ENCODE assay signal across 1 cellular context in genomic region chr6:108782231-108783041, GRCh38.
TF ChIP-seq lines count a peak whose summit lies in the region.

No MANE protein-coding gene starts in this region.

TF ChIP-seq in HEK293, 187 proteins besides CTCF, POLR2A, EP300 and RAD21 (continued from another document and continues in another):
- TF ChIP-seq, protein P1, sequence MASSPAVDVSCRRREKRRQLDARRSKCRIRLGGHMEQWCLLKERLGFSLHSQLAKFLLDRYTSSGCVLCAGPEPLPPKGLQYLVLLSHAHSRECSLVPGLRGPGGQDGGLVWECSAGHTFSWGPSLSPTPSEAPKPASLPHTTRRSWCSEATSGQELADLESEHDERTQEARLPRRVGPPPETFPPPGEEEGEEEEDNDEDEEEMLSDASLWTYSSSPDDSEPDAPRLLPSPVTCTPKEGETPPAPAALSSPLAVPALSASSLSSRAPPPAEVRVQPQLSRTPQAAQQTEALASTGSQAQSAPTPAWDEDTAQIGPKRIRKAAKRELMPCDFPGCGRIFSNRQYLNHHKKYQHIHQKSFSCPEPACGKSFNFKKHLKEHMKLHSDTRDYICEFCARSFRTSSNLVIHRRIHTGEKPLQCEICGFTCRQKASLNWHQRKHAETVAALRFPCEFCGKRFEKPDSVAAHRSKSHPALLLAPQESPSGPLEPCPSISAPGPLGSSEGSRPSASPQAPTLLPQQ (tag by site-specific recombination; IDR thresholded peaks at IDR 0.05) = peak; percentile 76
- peak; percentile 33; the same call in 1 of the 2 replicates for TF ChIP-seq PRDM10 (tag by site-specific recombination; IDR thresholded peaks at IDR 0.05)
- peak; percentile 61 for TF ChIP-seq ZNF335 (tag by site-specific recombination; conservative IDR thresholded peaks at IDR 0.05)
- TF ChIP-seq ZBTB48 (tag by site-specific recombination; IDR thresholded peaks at IDR 0.05) = peak; percentile 50; the same call in 1 of the 2 replicates
- TF ChIP-seq ZNF449 (tag by site-specific recombination; IDR thresholded peaks at IDR 0.05) = peak; percentile 10; the same call in 1 of the 2 replicates
- no peak for TF ChIP-seq KLF16 (tag by site-specific recombination; IDR thresholded peaks at IDR 0.05)
- TF ChIP-seq ZNF830 (tag by site-specific recombination; IDR thresholded peaks at IDR 0.05; ENCODE audit: low read depth) = no peak
- peak; percentile 87 for TF ChIP-seq ZEB2 (tag by site-specific recombination; IDR thresholded peaks at IDR 0.05)
- peak; percentile 60 for TF ChIP-seq ZNF366 (tag by site-specific recombination; conservative IDR thresholded peaks at IDR 0.05)
- TF ChIP-seq YY1 (tag by site-specific recombination; IDR thresholded peaks at IDR 0.05) = no peak
- TF ChIP-seq ZNF266 (tag by site-specific recombination; IDR thresholded peaks at IDR 0.05; ENCODE audit: low read depth) = no peak
- peak; percentile 49; the same call in 1 of the 2 replicates for TF ChIP-seq ZNF629 (tag by site-specific recombination; IDR thresholded peaks at IDR 0.05)
- TF ChIP-seq ZNF660 (tag by site-specific recombination; IDR thresholded peaks at IDR 0.05) = peak; percentile 97
- no peak for TF ChIP-seq KLF7 (tag by site-specific recombination; IDR thresholded peaks at IDR 0.05; ENCODE audit: borderline replicate concordance)
- TF ChIP-seq HOXA7 (CRISPR knock-in tag; IDR thresholded peaks at IDR 0.05; ENCODE audit: borderline replicate concordance) = no peak
- TF ChIP-seq ZBTB20 (tag by site-specific recombination; IDR thresholded peaks at IDR 0.05) = 0 out of 2 replicates have a peak, but pooled peaks have one; percentile 8
- no peak for TF ChIP-seq ZIC2 (tag by site-specific recombination; IDR thresholded peaks at IDR 0.05)
- 0 out of 2 replicates have a peak, but pooled peaks have one; percentile 35 for TF ChIP-seq ZNF501 (tag by site-specific recombination; IDR thresholded peaks at IDR 0.05)
- TF ChIP-seq IKZF3 (tag by site-specific recombination; IDR thresholded peaks at IDR 0.05) = 0 out of 2 replicates have a peak, but pooled peaks have one; percentile 28
- peak; percentile 88 for TF ChIP-seq ZNF398 (tag by site-specific recombination; IDR thresholded peaks at IDR 0.05)
- TF ChIP-seq, protein P2, sequence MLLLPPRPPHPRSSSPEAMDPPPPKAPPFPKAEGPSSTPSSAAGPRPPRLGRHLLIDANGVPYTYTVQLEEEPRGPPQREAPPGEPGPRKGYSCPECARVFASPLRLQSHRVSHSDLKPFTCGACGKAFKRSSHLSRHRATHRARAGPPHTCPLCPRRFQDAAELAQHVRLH (tag by site-specific recombination; IDR thresholded peaks at IDR 0.05) = no peak; the same call in 1 of the 2 replicates
- peak; percentile 76; the same call in 1 of the 2 replicates for TF ChIP-seq ZSCAN30 (tag by site-specific recombination; IDR thresholded peaks at IDR 0.05)
- TF ChIP-seq, protein P3, sequence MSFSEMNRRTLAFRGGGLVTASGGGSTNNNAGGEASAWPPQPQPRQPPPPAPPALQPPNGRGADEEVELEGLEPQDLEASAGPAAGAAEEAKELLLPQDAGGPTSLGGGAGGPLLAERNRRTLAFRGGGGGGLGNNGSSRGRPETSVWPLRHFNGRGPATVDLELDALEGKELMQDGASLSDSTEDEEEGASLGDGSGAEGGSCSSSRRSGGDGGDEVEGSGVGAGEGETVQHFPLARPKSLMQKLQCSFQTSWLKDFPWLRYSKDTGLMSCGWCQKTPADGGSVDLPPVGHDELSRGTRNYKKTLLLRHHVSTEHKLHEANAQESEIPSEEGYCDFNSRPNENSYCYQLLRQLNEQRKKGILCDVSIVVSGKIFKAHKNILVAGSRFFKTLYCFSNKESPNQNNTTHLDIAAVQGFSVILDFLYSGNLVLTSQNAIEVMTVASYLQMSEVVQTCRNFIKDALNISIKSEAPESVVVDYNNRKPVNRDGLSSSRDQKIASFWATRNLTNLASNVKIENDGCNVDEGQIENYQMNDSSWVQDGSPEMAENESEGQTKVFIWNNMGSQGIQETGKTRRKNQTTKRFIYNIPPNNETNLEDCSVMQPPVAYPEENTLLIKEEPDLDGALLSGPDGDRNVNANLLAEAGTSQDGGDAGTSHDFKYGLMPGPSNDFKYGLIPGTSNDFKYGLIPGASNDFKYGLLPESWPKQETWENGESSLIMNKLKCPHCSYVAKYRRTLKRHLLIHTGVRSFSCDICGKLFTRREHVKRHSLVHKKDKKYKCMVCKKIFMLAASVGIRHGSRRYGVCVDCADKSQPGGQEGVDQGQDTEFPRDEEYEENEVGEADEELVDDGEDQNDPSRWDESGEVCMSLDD (tag by site-specific recombination; IDR thresholded peaks at IDR 0.05) = no peak
- no peak for TF ChIP-seq PRDM4 (tag by site-specific recombination; IDR thresholded peaks at IDR 0.05)
- peak; percentile 45; the same call in 1 of the 2 replicates for TF ChIP-seq ZNF394 (tag by site-specific recombination; IDR thresholded peaks at IDR 0.05; ENCODE audit: borderline replicate concordance)
- no peak for TF ChIP-seq ZNF404 (tag by site-specific recombination; IDR thresholded peaks at IDR 0.05)
- TF ChIP-seq ZNF518A (tag by site-specific recombination; conservative IDR thresholded peaks at IDR 0.05; ENCODE audit: low read depth) = 0 out of 2 replicates have a peak, but pooled peaks have one; percentile 10
- peak; percentile 79 for TF ChIP-seq ZBTB17 (tag by site-specific recombination; IDR thresholded peaks at IDR 0.05)
- no peak for TF ChIP-seq OVOL3 (tag by site-specific recombination; IDR thresholded peaks at IDR 0.05)
- TF ChIP-seq ZFP69B (tag by site-specific recombination; IDR thresholded peaks at IDR 0.05) = peak; percentile 65; the same call in 1 of the 2 replicates
- 0 out of 2 replicates have a peak, but pooled peaks have one; percentile 41 for TF ChIP-seq PATZ1 (tag by site-specific recombination; IDR thresholded peaks at IDR 0.05)
- peak; percentile 48; the same call in 1 of the 2 replicates for TF ChIP-seq ZBTB8A (tag by site-specific recombination; IDR thresholded peaks at IDR 0.05)
- 0 out of 2 replicates have a peak, but pooled peaks have one; percentile 70 for TF ChIP-seq ZFP37 (tag by site-specific recombination; IDR thresholded peaks at IDR 0.05)
- no peak for TF ChIP-seq ZNF549 (tag by site-specific recombination; IDR thresholded peaks at IDR 0.05)
- no peak for TF ChIP-seq ZNF76 (tag by site-specific recombination; IDR thresholded peaks at IDR 0.05; ENCODE audit: borderline replicate concordance, low read depth)
